In the genomic region with DNA sequence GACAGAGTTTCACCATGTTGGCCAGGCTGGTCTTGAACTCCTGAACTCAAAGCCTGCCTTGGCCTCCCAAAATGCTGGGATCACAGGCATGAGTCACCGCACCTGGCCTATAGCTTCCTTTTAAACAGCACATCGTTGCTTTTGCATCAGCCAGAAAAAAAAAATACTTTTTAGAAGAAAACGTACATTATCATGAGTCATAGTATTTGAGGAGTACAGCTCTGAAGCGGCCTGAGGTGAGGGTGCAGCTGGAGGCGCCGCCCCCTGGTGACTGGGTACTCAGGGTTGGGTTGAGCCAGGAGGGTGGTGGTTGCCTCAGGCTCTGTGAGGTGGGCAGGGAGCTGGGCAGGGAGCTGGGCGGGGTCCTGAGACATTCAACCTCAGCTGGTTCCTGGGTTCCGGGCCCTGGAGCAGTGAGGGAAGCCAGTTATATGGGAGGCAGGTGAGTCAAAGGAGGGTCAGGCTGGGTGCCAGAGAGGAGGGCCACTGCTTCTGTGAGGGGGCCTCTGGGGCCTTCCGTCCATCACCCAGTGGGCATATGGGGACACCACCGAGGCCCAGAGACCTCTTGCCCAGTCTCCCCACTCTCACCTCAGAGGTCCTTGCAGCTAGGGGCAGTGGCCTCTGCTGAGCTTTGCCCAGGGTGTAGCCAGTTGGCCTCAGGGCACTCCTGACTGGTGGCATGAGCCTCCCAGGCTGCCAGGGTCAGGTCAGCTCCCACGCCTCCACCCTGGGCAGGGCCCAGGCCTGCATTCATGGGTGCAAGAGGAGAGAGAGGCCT, we compare ENCODE assay signal across 9 cellular contexts. TPM values are rescaled to one million over a fixed set of nuclear protein-coding genes. Genes with fewer than 3 reads are reported as not detected.
DNase-seq lines count a peak whose midpoint lies in the region; ATAC-seq and TF ChIP-seq lines count a peak whose summit lies in the region.
"Had no signal": no experiment of that assay in that cellular context is flagged by ENCODE, and none has a peak within 500 bp of the region (broad histone marks: within the 10 kb centered on the region; RNA-seq: fewer than 3 reads in every experiment).

No MANE protein-coding gene starts in this region.

- peak overlapping the region; percentile 96 for H3K27ac ChIP-seq in PC-9
- H3K27ac ChIP-seq: VCaP had no signal

- peaks cover 80% of the 10 kb centered on the region for H3F3A ChIP-seq in PC-9 (ENCODE audit: insufficient read depth, low read depth)

- H3K9me2 ChIP-seq in PC-9 (ENCODE audit: insufficient read depth), result no peaks in the 10 kb centered on the region

- H3K4me3 ChIP-seq in PC-9 (no peak overlapping the region), fibroblast of mammary gland (ENCODE audit: control insufficient read depth, low read depth, low read length) (no peak overlapping the region), skeletal muscle cell (ENCODE audit: low read depth, low read length) (no peak overlapping the region)

- H3K79me2 ChIP-seq in PC-9 (ENCODE audit: low read depth), result peaks cover 15% of the 10 kb centered on the region

- no TSS peak for BruUV-seq in PC-9 (replicated peaks; lab: Mats Ljungman, UMichigan)

- intact Hi-C loops in PC-9 (cut with micrococcal nuclease; ENCODE audit: unreplicated experiment), result loop anchor here (1.0 to 2.0 kb wide), 7 partner anchors 11 to 119 kb away; no protein-coding TSS in a partner anchor

- TF ChIP-seq CTCF in PC-9 (conservative IDR thresholded peaks at IDR 0.05), result no peak
- peak; percentile 1 for TF ChIP-seq CTCF in fibroblast of mammary gland (conservative IDR thresholded peaks at IDR 0.05; ENCODE audit: control insufficient read depth, insufficient read depth, low read depth, low read length)
- no peak for TF ChIP-seq CTCF in GM10248 (IDR thresholded peaks at IDR 0.05; ENCODE audit: control extremely low read depth, extremely low read depth, low read depth, missing control alignments)

- ATAC-seq in GM21381 (IDR thresholded peaks at IDR 0.05; ENCODE audit: unreplicated experiment), result no peak

- H3K4me1 ChIP-seq in PC-9 (replicated peaks; ENCODE audit: insufficient read depth), result peaks cover 64% of the 10 kb centered on the region

- H4K20me1 ChIP-seq in PC-9 (ENCODE audit: insufficient read depth), result no peaks in the 10 kb centered on the region

- no peak overlapping the region for H2AFZ ChIP-seq in PC-9

- no peaks in the 10 kb centered on the region for H3K36me3 ChIP-seq in PC-9 (ENCODE audit: low read depth)

- POLR2A ChIA-PET in PC-9 (lab: Charles Lee; ENCODE audit: unreplicated experiment) (interaction anchor here (0.5 to 2.2 kb wide), 16 partner anchors 9 to 766 kb away, joined by 3 to 82 read pairs (median 8); partner anchors contain the start of gene ID1), GM10248 (lab: Yijun Ruan, JAX) (no interaction called here)

- peak overlapping the region; percentile 66 for H3K4me2 ChIP-seq in PC-9

- DNase-seq in DMS79 treated with DMSO at 0.1 percent for 48 hours (lab: John Stamatoyannopoulos, UW), result peak; percentile 28
- DNase-seq in DMS79 (lab: John Stamatoyannopoulos, UW), result no peak
- DNase-seq in PC-9, result peak; percentile 99 to 100
- peak; percentile 94 for DNase-seq in fibroblast of mammary gland (ENCODE audit: low read depth)
- DNase-seq in skeletal muscle cell (ENCODE audit: low read depth), result peak; percentile 73
- no peak for DNase-seq in NCI-H2171 (lab: John Stamatoyannopoulos, UW)
- DNase-seq in GM10248 (ENCODE audit: extremely low spot score), result no peak

- CTCF ChIA-PET in PC-9 (lab: Charles Lee), result interaction anchor here (0.7 to 1.9 kb wide), 9 partner anchors 11 to 130 kb away, joined by 3 to 21 read pairs (median 4); no protein-coding TSS in a partner anchor
- CTCF ChIA-PET in GM10248 (lab: Yijun Ruan, JAX), result interaction anchor here (0.8 to 1.9 kb wide), 4 partner anchors 12 to 41 kb away, joined by 3 to 17 read pairs (median 5); partner anchors contain the start of gene ID1

- no peaks in the 10 kb centered on the region for H3K27me3 ChIP-seq in PC-9 (ENCODE audit: insufficient read depth, low read depth)

- H3K9me3 ChIP-seq in PC-9 (ENCODE audit: insufficient read depth, low read depth), result no peaks in the 10 kb centered on the region

RNA-seq across cellular contexts. Expression of gene ID1, which starts 11.7 kb away (rescaled TPM):
- total RNA-seq in PC-9 (2021), result 74.4 and 164 TPM in 2 replicates

RNA-seq across cellular contexts. Expression of gene COX4I2, which starts 44.3 kb away (rescaled TPM):
- not detected in 2 replicates for total RNA-seq in PC-9 (2021)

Comparison
In these comparisons a context has a peak if more than half of its experiments do, and no peak if none do; other contexts are left out.
1. DNase-seq: peak in DMS79 treated with DMSO at 0.1 percent for 48 hours (single experiment), PC-9 (2 of 2), fibroblast of mammary gland (single experiment) and skeletal muscle cell (single experiment); none in DMS79 (single experiment), NCI-H2171 (single experiment) and GM10248 (single experiment).